13 cellular contexts compared by ENCODE assay signal in genomic region chr5:59592101-59592500, GRCh38.
DNase-seq lines count a peak whose midpoint lies in the region; ATAC-seq and TF ChIP-seq lines count a peak whose summit lies in the region.
"Had no signal": no experiment of that assay in that cellular context is flagged by ENCODE, and none has a peak within 500 bp of the region (broad histone marks: within the 10 kb centered on the region; RNA-seq: fewer than 3 reads in every experiment).

No MANE protein-coding gene starts in this region.

- H3K9me2 ChIP-seq in Loucy (replicated peaks; ENCODE audit: low read depth, low read length) = no peaks in the 10 kb centered on the region

- DNase-seq in DMS53 treated with DMSO at 0.1 percent for 48 hours (lab: John Stamatoyannopoulos, UW; ENCODE audit: unreplicated experiment) (peak; percentile 28), colonic mucosa (peak; percentile 29), upper lobe of right lung (no peak)
- no peak for DNase-seq in effector CD8-positive, alpha-beta T cell (lab: John Stamatoyannopoulos, UW)
- DNase-seq: activated effector memory CD4-positive, alpha-beta T cell treated with anti-CD3 and anti-CD28 coated beads, Interleukin-2, amount 50 U/mL, for 16 hours; dermis blood vessel endothelial cell; NCI-H82 had no signal

- H3K4me3 ChIP-seq in Loucy (ENCODE audit: low read length, poor library complexity, severe bottlenecking) (no peak overlapping the region), colonic mucosa (no peak overlapping the region), upper lobe of right lung (no peak overlapping the region)
- H3K4me3 ChIP-seq: smooth muscle cell, vagina had no signal

- peak overlapping the region; percentile 22 to 53 (median 29) for H3K27ac Mint-ChIP-seq in nephron

- no peaks in the 10 kb centered on the region for H3K79me2 ChIP-seq in Loucy (ENCODE audit: insufficient read depth, low read length)

- H3K27me3 ChIP-seq in Loucy (ENCODE audit: insufficient read depth, low read length, poor library complexity, severe bottlenecking) = no peaks in the 10 kb centered on the region
- H3K27me3 ChIP-seq in colonic mucosa = no peaks in the 10 kb centered on the region
- no peaks in the 10 kb centered on the region for H3K27me3 ChIP-seq in upper lobe of right lung
- H3K27me3 ChIP-seq: vagina had no signal

- intact Hi-C loops in colonic mucosa (cut with DNase I) = no loop called here
- intact Hi-C loops in upper lobe of right lung (cut with DNase I) = no loop called here

- TF ChIP-seq CTCF in Loucy (conservative IDR thresholded peaks at IDR 0.05; ENCODE audit: low read length) (no peak), colonic mucosa (IDR thresholded peaks at IDR 0.05) (no peak), nephron (IDR thresholded peaks at IDR 0.05; ENCODE audit: unreplicated experiment in 3 of 3) (no peak), upper lobe of right lung (IDR thresholded peaks at IDR 0.05) (no peak)

- H3K4me1 ChIP-seq in Loucy (ENCODE audit: insufficient read depth, low read length, poor library complexity, severe bottlenecking) (peaks cover 43% of the 10 kb centered on the region), colonic mucosa (peaks cover 16% of the 10 kb centered on the region), upper lobe of right lung (peaks cover 9% of the 10 kb centered on the region)

- ATAC-seq in GM18870 (IDR thresholded peaks at IDR 0.05; ENCODE audit: unreplicated experiment) (no peak), HG03135 (IDR thresholded peaks at IDR 0.05; ENCODE audit: unreplicated experiment) (no peak), upper lobe of right lung (no peak)

- no peaks in the 10 kb centered on the region for H3K27me3 Mint-ChIP-seq in nephron (ENCODE audit: low read depth)

- H3K27ac ChIP-seq in colonic mucosa = peak overlapping the region; percentile 75
- no peak overlapping the region for H3K27ac ChIP-seq in upper lobe of right lung
- H3K27ac ChIP-seq: vagina had no signal

- H3K9ac ChIP-seq in Loucy (ENCODE audit: low read depth, low read length, poor library complexity, severe bottlenecking) (no peak overlapping the region), colonic mucosa (ENCODE audit: low read depth in 2 of 2, low read length in 2 of 2) (peak overlapping the region in 1 of 2 donors; percentile 55)

- H4K20me1 ChIP-seq in Loucy (ENCODE audit: insufficient read depth, low read length, poor library complexity, severe bottlenecking) = no peaks in the 10 kb centered on the region

- H3K4me2 ChIP-seq in Loucy (ENCODE audit: low read depth, low read length, poor library complexity, severe bottlenecking) = no peak overlapping the region
- H3K4me2 ChIP-seq: smooth muscle cell had no signal

- peak overlapping the region in 1 of 3 experiments; percentile 16 for H3K4me3 Mint-ChIP-seq in nephron

- H3K9me3 ChIP-seq in Loucy (ENCODE audit: insufficient read depth, low read depth, low read length) (no peaks in the 10 kb centered on the region), colonic mucosa (no peaks in the 10 kb centered on the region), upper lobe of right lung (no peaks in the 10 kb centered on the region)
- H3K9me3 ChIP-seq: vagina had no signal

- no peaks in the 10 kb centered on the region for H3K36me3 Mint-ChIP-seq in nephron (ENCODE audit: low read depth)

- H3K9me3 Mint-ChIP-seq in nephron = peaks cover 6% of the 10 kb centered on the region

- peak overlapping the region; percentile 43 for H2AFZ ChIP-seq in Loucy (ENCODE audit: low read length)

- H3K36me3 ChIP-seq in Loucy (ENCODE audit: insufficient read depth, low read length) = no peaks in the 10 kb centered on the region
- H3K36me3 ChIP-seq in colonic mucosa = no peaks in the 10 kb centered on the region
- no peaks in the 10 kb centered on the region for H3K36me3 ChIP-seq in upper lobe of right lung
- H3K36me3 ChIP-seq: vagina had no signal

- H3K4me1 Mint-ChIP-seq in nephron = peaks cover 25% of the 10 kb centered on the region

- no peaks in the 10 kb centered on the region; the same call in 1 of the 2 replicates for H3F3A ChIP-seq in Loucy (ENCODE audit: low read depth)

Comparison
In these comparisons a context has a peak if more than half of its experiments do, and no peak if none do; other contexts are left out.
1. DNase-seq: peak in DMS53 treated with DMSO at 0.1 percent for 48 hours (single experiment) and colonic mucosa (single experiment); none in upper lobe of right lung (single experiment) and effector CD8-positive, alpha-beta T cell (single experiment).